18 cellular contexts compared by ENCODE assay signal in the genomic region with DNA sequence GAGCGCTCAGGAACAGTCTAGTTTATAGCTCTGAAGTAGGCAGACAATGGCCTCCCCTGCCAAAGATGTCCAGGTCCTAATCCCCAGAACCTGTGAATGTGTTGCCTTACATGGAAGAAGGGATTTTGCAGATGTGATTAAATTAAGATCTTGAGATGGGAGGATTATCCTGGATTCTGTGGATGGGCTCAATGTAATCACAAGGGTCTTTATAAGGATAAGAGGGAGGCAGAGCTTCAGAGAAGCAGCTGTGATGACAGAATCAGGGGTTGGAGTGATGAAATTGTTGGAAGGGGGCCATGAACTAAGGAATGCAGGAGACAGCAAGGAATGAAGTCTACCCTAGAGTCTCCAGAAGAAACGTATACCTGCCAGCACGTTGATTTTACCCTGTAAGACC. TPM values are rescaled to one million over a fixed set of nuclear protein-coding genes. Genes with fewer than 3 reads are reported as not detected.
A peak's percentile ranks its signal among the peaks of the same experiment; 100 is the strongest.
DNase-seq lines count a peak whose midpoint lies in the region; TF ChIP-seq lines count a peak whose summit lies in the region.
"Had no signal": no experiment of that assay in that cellular context is flagged by ENCODE, and none has a peak within 500 bp of the region (broad histone marks: within the 10 kb centered on the region; RNA-seq: fewer than 3 reads in every experiment).

No MANE protein-coding gene starts in this region.

- TF ChIP-seq POLR2A in erythroblast (IDR thresholded peaks at IDR 0.05; ENCODE audit: low read length): no peak

- no peak for TF ChIP-seq CTCF in AG10803 (conservative IDR thresholded peaks at IDR 0.05; ENCODE audit: low read length)
- TF ChIP-seq CTCF in fibroblast of pulmonary artery (IDR thresholded peaks at IDR 0.05; ENCODE audit: low read length, missing control alignments): no peak

- H3K4me3 ChIP-seq in AG10803 (ENCODE audit: low read length): no peak overlapping the region
- no peak overlapping the region for H3K4me3 ChIP-seq in fibroblast of pulmonary artery (replicated peaks; ENCODE audit: low read depth, low read length)

- DNase-seq in AG10803 (ENCODE audit: low read depth): peak; percentile 6
- peak; percentile 18 for DNase-seq in EL
- peak; percentile 100 for DNase-seq in NCI-H82 treated with DMSO at 0.1 percent for 48 hours (lab: John Stamatoyannopoulos, UW; ENCODE audit: unreplicated experiment)
- peak; percentile 55 for DNase-seq in fibroblast of pulmonary artery (ENCODE audit: low read depth)
- DNase-seq in activated CD4-positive, alpha-beta T cell treated with anti-CD3 and anti-CD28 coated beads, Interleukin-2, amount 50 U/mL, for 4 hours: no peak
- no peak for DNase-seq in ureter (ENCODE audit: low spot score)
- no peak for DNase-seq in erythroblast (lab: John Stamatoyannopoulos, UW)
- no peak for DNase-seq in T-helper 2 cell
- DNase-seq: AML-193, H9, Karpas-422, MM.1S, NCI-H1092, NCI-H1436 treated with DMSO at 0.1 percent for 48 hours, NCI-H2029 treated with DMSO at 0.1 percent for 48 hours, NCI-H2171, NCI-H446, SHP77 had no signal

RNA-seq across cellular contexts. Expression of a gene that starts 14.0 kb away (rescaled TPM):
- total RNA-seq in ureter: 30.9 TPM

Comparison
In these comparisons a context has a peak if more than half of its experiments do, and no peak if none do; other contexts are left out.
1. DNase-seq: peak in AG10803 (single experiment), EL (single experiment), NCI-H82 treated with DMSO at 0.1 percent for 48 hours (single experiment) and fibroblast of pulmonary artery (single experiment); none in activated CD4-positive, alpha-beta T cell treated with anti-CD3 and anti-CD28 coated beads, Interleukin-2, amount 50 U/mL, for 4 hours (0 of 2), ureter (single experiment), erythroblast (0 of 2) and T-helper 2 cell (0 of 5).